Comparison of ENCODE assay signal across 8 cellular contexts in the genomic region with DNA sequence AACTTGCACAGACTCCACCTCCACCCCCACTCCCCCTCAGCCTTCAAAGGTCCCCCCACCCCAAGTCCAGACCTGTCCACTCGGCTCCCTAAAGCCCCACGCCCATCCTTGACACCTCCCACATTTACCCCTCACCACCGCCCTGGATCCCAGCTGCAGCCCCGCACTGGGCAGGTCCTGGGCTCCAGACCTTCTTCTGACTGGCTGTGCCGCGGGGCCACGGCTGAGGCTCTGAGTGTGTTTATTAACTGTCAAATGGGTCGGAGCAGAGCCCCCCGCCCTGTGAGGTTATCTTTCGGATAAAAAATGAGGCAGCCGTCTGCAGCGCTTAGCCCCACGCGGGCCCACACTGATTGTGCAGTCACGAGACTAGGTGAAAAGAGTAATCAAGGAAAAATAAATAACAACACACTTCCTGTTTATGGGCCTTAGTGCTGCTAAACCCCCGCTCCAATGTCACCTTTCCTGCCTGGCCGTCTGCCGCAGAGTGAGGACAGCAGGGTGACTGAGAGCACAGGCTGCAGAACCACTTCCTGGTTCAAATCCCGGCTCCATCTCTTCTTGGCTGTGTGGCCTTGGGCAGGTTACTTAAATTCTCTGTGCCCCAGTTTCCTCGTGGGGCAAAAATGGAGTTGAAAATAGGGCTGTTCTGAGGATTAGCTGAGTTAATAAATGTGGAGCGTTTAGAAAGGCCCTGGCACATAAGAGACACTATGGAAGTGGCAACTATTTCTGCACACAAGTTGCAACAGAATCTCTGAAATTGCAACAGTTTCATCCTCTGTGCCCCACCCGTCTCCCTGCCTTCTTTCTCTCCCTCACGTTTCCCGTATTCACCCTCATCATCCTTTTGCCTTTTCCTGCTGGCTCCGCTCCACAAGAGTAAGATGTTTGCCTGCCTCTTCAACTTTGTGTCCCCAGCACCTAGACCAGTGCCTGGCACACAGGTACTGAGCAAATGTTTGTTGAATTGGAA. TPM values are rescaled to one million over a fixed set of nuclear protein-coding genes. Genes with fewer than 3 reads are reported as not detected.
DNase-seq lines count a peak whose midpoint lies in the region; ATAC-seq and TF ChIP-seq lines count a peak whose summit lies in the region.

No MANE protein-coding gene starts in this region.

- H3K27ac Mint-ChIP-seq in stimulated activated naive CD8-positive, alpha-beta T cell treated with anti-CD3 and anti-CD28 coated beads, Interleukin-15, Interleukin-2, amounts not matched to agents 100 ng/mL and 50 ng/mL, for 24 hours = peak overlapping the region; percentile 36
- H3K27ac Mint-ChIP-seq in brain = peak overlapping the region; percentile 35 to 81 (median 55)
- H3K27ac Mint-ChIP-seq in memory B cell = no peak overlapping the region

- H3K27ac ChIP-seq in effector memory CD4-positive, alpha-beta T cell (ENCODE audit: insufficient read depth, low read length, poor library complexity, severe bottlenecking) = no peak overlapping the region

- H3K4me1 ChIP-seq in effector memory CD4-positive, alpha-beta T cell (ENCODE audit: control insufficient read depth, insufficient read depth, low read length, poor library complexity, severe bottlenecking) = peaks cover 36% of the 10 kb centered on the region

- no peak for TF ChIP-seq CTCF in brain (conservative IDR thresholded peaks at IDR 0.05)

- H3K36me3 Mint-ChIP-seq in stimulated activated naive CD8-positive, alpha-beta T cell treated with anti-CD3 and anti-CD28 coated beads, Interleukin-15, Interleukin-2, amounts not matched to agents 100 ng/mL and 50 ng/mL, for 24 hours (ENCODE audit: low read depth) = peaks cover 46% of the 10 kb centered on the region
- H3K36me3 Mint-ChIP-seq in brain (peaks cover 49% of the 10 kb centered on the region), memory B cell (peaks cover 28% of the 10 kb centered on the region)

- H3K9me3 Mint-ChIP-seq in stimulated activated naive CD8-positive, alpha-beta T cell treated with anti-CD3 and anti-CD28 coated beads, Interleukin-15, Interleukin-2, amounts not matched to agents 100 ng/mL and 50 ng/mL, for 24 hours = no peaks in the 10 kb centered on the region
- H3K9me3 Mint-ChIP-seq in brain (no peaks in the 10 kb centered on the region), memory B cell (no peaks in the 10 kb centered on the region)

- H3K27me3 Mint-ChIP-seq in stimulated activated naive CD8-positive, alpha-beta T cell treated with anti-CD3 and anti-CD28 coated beads, Interleukin-15, Interleukin-2, amounts not matched to agents 100 ng/mL and 50 ng/mL, for 24 hours = no peaks in the 10 kb centered on the region
- H3K27me3 Mint-ChIP-seq in brain (peaks cover 7% of the 10 kb centered on the region), memory B cell (no peaks in the 10 kb centered on the region)

- H3K4me3 ChIP-seq in effector memory CD4-positive, alpha-beta T cell (ENCODE audit: insufficient read depth, low read depth, low read length, poor library complexity, severe bottlenecking) = no peak overlapping the region

- peaks cover 27% of the 10 kb centered on the region for H3K4me1 Mint-ChIP-seq in stimulated activated naive CD8-positive, alpha-beta T cell treated with anti-CD3 and anti-CD28 coated beads, Interleukin-15, Interleukin-2, amounts not matched to agents 100 ng/mL and 50 ng/mL, for 24 hours (ENCODE audit: low read depth)
- H3K4me1 Mint-ChIP-seq in brain (peaks cover 34% of the 10 kb centered on the region), memory B cell (peaks cover 36% of the 10 kb centered on the region)

- DNase-seq in stimulated activated naive CD8-positive, alpha-beta T cell treated with anti-CD3 and anti-CD28 coated beads, Interleukin-15, Interleukin-2, amounts not matched to agents 100 U/mL and 50 U/mL, for 24 hours = no peak
- DNase-seq in memory B cell (ENCODE audit: low spot score in 2 of 2) (no peak), NCI-H2081 treated with DMSO at 0.1 percent for 48 hours (lab: John Stamatoyannopoulos, UW) (no peak)
- DNase-seq in stimulated activated CD4-positive, alpha-beta T cell treated with anti-CD3 and anti-CD28 coated beads, Interleukin-4, amount 100 ng/mL, for 24 hours = no peak
- no peak for DNase-seq in effector memory CD4-positive, alpha-beta T cell

- no peak for ATAC-seq in stimulated activated naive CD8-positive, alpha-beta T cell treated with anti-CD3 and anti-CD28 coated beads, Interleukin-15, Interleukin-2, amounts not matched to agents 100 U/mL and 50 U/mL, for 24 hours
- ATAC-seq in memory B cell (ENCODE audit: low read depth) (no peak), HG03097 (IDR thresholded peaks at IDR 0.05; ENCODE audit: low FRiP score, unreplicated experiment) (no peak)

- H3K27me3 ChIP-seq in effector memory CD4-positive, alpha-beta T cell (replicated peaks; ENCODE audit: control insufficient read depth, insufficient read depth, low read length, poor library complexity, severe bottlenecking) = no peaks in the 10 kb centered on the region

- H3K9me3 ChIP-seq in effector memory CD4-positive, alpha-beta T cell (ENCODE audit: control insufficient read depth, low read length) = no peaks in the 10 kb centered on the region

- peaks cover 70% of the 10 kb centered on the region for H3K36me3 ChIP-seq in effector memory CD4-positive, alpha-beta T cell (ENCODE audit: control insufficient read depth, insufficient read depth, low read length)

- peak overlapping the region; percentile 84 for H3K4me3 Mint-ChIP-seq in stimulated activated naive CD8-positive, alpha-beta T cell treated with anti-CD3 and anti-CD28 coated beads, Interleukin-15, Interleukin-2, amounts not matched to agents 100 ng/mL and 50 ng/mL, for 24 hours
- H3K4me3 Mint-ChIP-seq in brain = peak overlapping the region; percentile 85 to 90 (median 87)
- H3K4me3 Mint-ChIP-seq in memory B cell = peak overlapping the region; percentile 83

RNA-seq across cellular contexts. Expression of gene SETD1B, which starts 9.4 kb away (rescaled TPM):
- 7.1 TPM for polyA plus RNA-seq in brain (ENCODE audit: insufficient read depth, low read depth, low replicate concordance)

RNA-seq across cellular contexts. Expression of gene RHOF, which starts 19.7 kb away (rescaled TPM):
- polyA plus RNA-seq in brain (ENCODE audit: insufficient read depth, low read depth, low replicate concordance) = 8.9 TPM

RNA-seq across cellular contexts. Expression of gene HPD, which starts 45.5 kb away (rescaled TPM):
- 0.31 TPM for polyA plus RNA-seq in brain (ENCODE audit: insufficient read depth, low read depth, low replicate concordance)
